In genomic region chrX:1026263-1027015, GRCh38 we compare ENCODE assay signal across 1 cellular context.
TF ChIP-seq lines count a peak whose summit lies in the region.

No MANE protein-coding gene starts in this region.

TF ChIP-seq in SK-N-SH, 30 proteins besides CTCF, POLR2A, EP300 and RAD21 (continued from another document):
- TF ChIP-seq PBX3 (IDR thresholded peaks at IDR 0.05) (no peak), REST (IDR thresholded peaks at IDR 0.05; ENCODE audit: low read depth, low read length) (no peak), SIN3A (IDR thresholded peaks at IDR 0.05; ENCODE audit: borderline replicate concordance, low read depth, low read length) (no peak), TAF1 (IDR thresholded peaks at IDR 0.05; ENCODE audit: borderline replicate concordance, low read depth, low read length) (no peak), MEF2A (IDR thresholded peaks at IDR 0.05; ENCODE audit: borderline replicate concordance, low read depth) (no peak), FOXM1 (IDR thresholded peaks at IDR 0.05; ENCODE audit: low read depth) (no peak), IRF3 (IDR thresholded peaks at IDR 0.05; ENCODE audit: low read depth, low read length) (no peak), MAX (IDR thresholded peaks at IDR 0.05; ENCODE audit: low read depth) (no peak)
TF ChIP-seq in SK-N-SH: peak in this region for 0.
